In the genomic region with DNA sequence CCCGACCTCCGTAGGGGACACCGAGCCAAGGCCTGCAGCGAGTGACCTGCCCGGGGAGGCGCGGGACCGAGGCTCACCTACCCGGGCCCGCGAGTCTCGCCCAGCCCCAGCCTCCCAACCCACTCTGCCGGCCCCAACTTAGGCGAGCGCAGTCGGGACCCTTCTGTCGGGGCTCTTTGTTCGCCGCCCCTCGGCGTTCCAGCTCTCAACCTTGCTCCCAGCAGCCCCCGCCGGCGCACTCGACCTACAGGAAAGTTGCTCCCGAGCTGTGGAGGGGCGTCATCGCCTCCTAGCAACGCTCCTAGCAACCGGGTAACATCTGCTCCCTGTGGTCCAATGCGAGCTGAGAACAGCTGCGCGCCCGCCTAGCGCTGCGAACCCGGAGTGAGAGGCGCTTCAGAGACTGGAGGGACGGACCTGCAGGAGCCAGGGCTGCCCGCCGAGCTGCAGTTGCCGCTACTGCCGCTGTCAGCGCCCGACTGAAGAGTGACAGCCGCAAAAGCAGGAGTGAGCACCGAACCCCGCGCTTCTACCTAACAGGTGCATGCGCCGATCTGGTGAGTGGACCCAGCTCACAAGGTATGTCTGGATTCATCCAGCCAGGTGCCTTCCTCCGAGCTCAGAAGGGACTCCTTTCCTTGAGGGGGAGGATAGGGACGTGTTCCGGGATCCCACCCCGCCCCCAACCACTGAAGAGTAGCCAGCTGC, we compare ENCODE assay signal across 8 cellular contexts.
A peak's percentile ranks its signal among the peaks of the same experiment; 100 is the strongest.
DNase-seq lines count a peak whose midpoint lies in the region; ATAC-seq and TF ChIP-seq lines count a peak whose summit lies in the region.

No MANE protein-coding gene starts in this region.

- no peaks in the 10 kb centered on the region for H3K36me3 ChIP-seq in HEK293 (ENCODE audit: control insufficient read depth in 2 of 2, insufficient read depth in 1 of 2, low read length in 2 of 2)

- intact Hi-C loops in activated CD4-positive, alpha-beta T cell treated with anti-CD3 and anti-CD28 coated beads for 36 hours (cut with DNase I, micrococcal nuclease) = no loop called here

- H3K27ac ChIP-seq in HEK293 (ENCODE audit: extremely low read depth, low read depth, low read length) = no peak overlapping the region

- peaks cover 7% of the 10 kb centered on the region for H3K4me1 Mint-ChIP-seq in activated CD4-positive, alpha-beta T cell treated with anti-CD3 and anti-CD28 coated beads for 36 hours

- peak; percentile 82 for DNase-seq in EH (ENCODE audit: low read depth)
- peak; percentile 49 for DNase-seq in NCI-H1436 treated with DMSO at 0.1 percent for 48 hours (lab: John Stamatoyannopoulos, UW)
- peak; percentile 82 for DNase-seq in activated CD4-positive, alpha-beta T cell treated with anti-CD3 and anti-CD28 coated beads for 36 hours
- peak; percentile 10 for DNase-seq in cerebellum (ENCODE audit: low spot score)
- peak; percentile 97 for DNase-seq in left kidney (ENCODE audit: low read depth, low spot score)
- DNase-seq in stimulated activated CD4-positive, alpha-beta T cell treated with anti-CD3 and anti-CD28 coated beads, Interleukin-1b, Interleukin-23, amount 100 ng/mL, for 48 hours = peak; percentile 74
- no peak for DNase-seq in CD1c-positive myeloid dendritic cell (ENCODE audit: extremely low spot score)

- H3K27ac Mint-ChIP-seq in activated CD4-positive, alpha-beta T cell treated with anti-CD3 and anti-CD28 coated beads for 36 hours = no peak overlapping the region

- CTCF ChIA-PET in HEK293 (lab: Yijun Ruan, JAX) = interaction anchor here (0.6 to 1.6 kb wide), 7 partner anchors 9 to 1241 kb away, joined by 3 to 14 read pairs (median 3); no protein-coding TSS in a partner anchor
- CTCF ChIA-PET in activated CD4-positive, alpha-beta T cell treated with anti-CD3 and anti-CD28 coated beads for 36 hours (lab: Charles Lee) = interaction anchor here (0.6 to 4.5 kb wide), 10 partner anchors 9 to 279 kb away, joined by 3 to 58 read pairs (median 4); no protein-coding TSS in a partner anchor

- H3K4me3 ChIP-seq in HEK293 (ENCODE audit: low read depth, low read length) = peak overlapping the region; percentile 44

- no peaks in the 10 kb centered on the region for H3K4me1 ChIP-seq in HEK293 (ENCODE audit: control insufficient read depth, insufficient read depth, low read length)

- H3K4me3 Mint-ChIP-seq in activated CD4-positive, alpha-beta T cell treated with anti-CD3 and anti-CD28 coated beads for 36 hours = peak overlapping the region; percentile 53

- POLR2A ChIA-PET in HEK293 (lab: Yijun Ruan, JAX) = no interaction called here
- POLR2A ChIA-PET in activated CD4-positive, alpha-beta T cell treated with anti-CD3 and anti-CD28 coated beads for 36 hours (lab: Charles Lee) = interaction anchor here (0.6 kb wide), 1 partner anchor 20 kb away, joined by 3 read pairs; no protein-coding TSS in a partner anchor

- no peaks in the 10 kb centered on the region for H3K36me3 Mint-ChIP-seq in activated CD4-positive, alpha-beta T cell treated with anti-CD3 and anti-CD28 coated beads for 36 hours (ENCODE audit: low read depth)

- no peaks in the 10 kb centered on the region for H3K9me3 Mint-ChIP-seq in activated CD4-positive, alpha-beta T cell treated with anti-CD3 and anti-CD28 coated beads for 36 hours (ENCODE audit: low read depth)

- TF ChIP-seq CTCF in HEK293 (tag by site-specific recombination; IDR thresholded peaks at IDR 0.05) = peak; percentile 48

- H3K9me3 ChIP-seq in HEK293 (ENCODE audit: control insufficient read depth, insufficient read depth, low read depth, low read length) = no peaks in the 10 kb centered on the region

- ATAC-seq in activated CD4-positive, alpha-beta T cell treated with anti-CD3 and anti-CD28 coated beads for 36 hours = peak; percentile 99

- peaks cover 65% of the 10 kb centered on the region for H3K27me3 Mint-ChIP-seq in activated CD4-positive, alpha-beta T cell treated with anti-CD3 and anti-CD28 coated beads for 36 hours

TF ChIP-seq in HEK293, 187 proteins besides CTCF, POLR2A, EP300 and RAD21 (continues in another document):
- TF ChIP-seq ZNF37A (tag by site-specific recombination; IDR thresholded peaks at IDR 0.05) = no peak
- TF ChIP-seq OSR2 (tag by site-specific recombination; IDR thresholded peaks at IDR 0.05) = peak; percentile 63; the same call in 1 of the 2 replicates
- TF ChIP-seq ZNF747 (tag by site-specific recombination; IDR thresholded peaks at IDR 0.05) = no peak
- peak; percentile 88 for TF ChIP-seq SCRT2 (tag by site-specific recombination; IDR thresholded peaks at IDR 0.05)
- TF ChIP-seq ZNF16 (tag by site-specific recombination; IDR thresholded peaks at IDR 0.05; ENCODE audit: low read depth) = no peak
- no peak for TF ChIP-seq ZNF23 (tag by site-specific recombination; IDR thresholded peaks at IDR 0.05; ENCODE audit: borderline replicate concordance)
- TF ChIP-seq ZBTB20 (tag by site-specific recombination; IDR thresholded peaks at IDR 0.05) = no peak
- TF ChIP-seq ZNF366 (tag by site-specific recombination; conservative IDR thresholded peaks at IDR 0.05) = no peak
- no peak for TF ChIP-seq ZNF660 (tag by site-specific recombination; IDR thresholded peaks at IDR 0.05)
- no peak for TF ChIP-seq ZNF433 (tag by site-specific recombination; IDR thresholded peaks at IDR 0.05; ENCODE audit: low read depth)
- peak; percentile 44 for TF ChIP-seq SP2 (tag by site-specific recombination; IDR thresholded peaks at IDR 0.05)
- peak; percentile 99 for TF ChIP-seq ZBTB17 (tag by site-specific recombination; IDR thresholded peaks at IDR 0.05)
- no peak for TF ChIP-seq ZNF521 (tag by site-specific recombination; IDR thresholded peaks at IDR 0.05)
- no peak for TF ChIP-seq ZNF426 (tag by site-specific recombination; IDR thresholded peaks at IDR 0.05)
- no peak for TF ChIP-seq GLI2 (tag by site-specific recombination; IDR thresholded peaks at IDR 0.05; ENCODE audit: borderline replicate concordance, low read depth)
- TF ChIP-seq ZNF514 (tag by site-specific recombination; IDR thresholded peaks at IDR 0.05) = no peak
- no peak for TF ChIP-seq ZNF391 (tag by site-specific recombination; IDR thresholded peaks at IDR 0.05; ENCODE audit: borderline replicate concordance, low read depth)
- TF ChIP-seq ZNF354C (tag by site-specific recombination; IDR thresholded peaks at IDR 0.05; ENCODE audit: borderline replicate concordance, low read depth) = no peak
- TF ChIP-seq, protein P1, sequence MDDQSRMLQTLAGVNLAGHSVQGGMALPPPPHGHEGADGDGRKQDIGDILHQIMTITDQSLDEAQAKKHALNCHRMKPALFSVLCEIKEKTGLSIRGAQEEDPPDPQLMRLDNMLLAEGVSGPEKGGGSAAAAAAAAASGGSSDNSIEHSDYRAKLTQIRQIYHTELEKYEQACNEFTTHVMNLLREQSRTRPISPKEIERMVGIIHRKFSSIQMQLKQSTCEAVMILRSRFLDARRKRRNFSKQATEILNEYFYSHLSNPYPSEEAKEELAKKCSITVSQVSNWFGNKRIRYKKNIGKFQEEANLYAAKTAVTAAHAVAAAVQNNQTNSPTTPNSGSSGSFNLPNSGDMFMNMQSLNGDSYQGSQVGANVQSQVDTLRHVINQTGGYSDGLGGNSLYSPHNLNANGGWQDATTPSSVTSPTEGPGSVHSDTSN (CRISPR knock-in tag; IDR thresholded peaks at IDR 0.05) = no peak
- TF ChIP-seq ZIC2 (tag by site-specific recombination; IDR thresholded peaks at IDR 0.05) = peak; percentile 73
- TF ChIP-seq GLI4 (tag by site-specific recombination; IDR thresholded peaks at IDR 0.05) = no peak
- no peak for TF ChIP-seq ZNF140 (tag by site-specific recombination; IDR thresholded peaks at IDR 0.05)
- no peak for TF ChIP-seq ZBTB21 (tag by site-specific recombination; IDR thresholded peaks at IDR 0.05)
- no peak for TF ChIP-seq ZNF664 (tag by site-specific recombination; IDR thresholded peaks at IDR 0.05)
- no peak for TF ChIP-seq ZNF473 (tag by site-specific recombination; IDR thresholded peaks at IDR 0.05)
- TF ChIP-seq, protein P2, sequence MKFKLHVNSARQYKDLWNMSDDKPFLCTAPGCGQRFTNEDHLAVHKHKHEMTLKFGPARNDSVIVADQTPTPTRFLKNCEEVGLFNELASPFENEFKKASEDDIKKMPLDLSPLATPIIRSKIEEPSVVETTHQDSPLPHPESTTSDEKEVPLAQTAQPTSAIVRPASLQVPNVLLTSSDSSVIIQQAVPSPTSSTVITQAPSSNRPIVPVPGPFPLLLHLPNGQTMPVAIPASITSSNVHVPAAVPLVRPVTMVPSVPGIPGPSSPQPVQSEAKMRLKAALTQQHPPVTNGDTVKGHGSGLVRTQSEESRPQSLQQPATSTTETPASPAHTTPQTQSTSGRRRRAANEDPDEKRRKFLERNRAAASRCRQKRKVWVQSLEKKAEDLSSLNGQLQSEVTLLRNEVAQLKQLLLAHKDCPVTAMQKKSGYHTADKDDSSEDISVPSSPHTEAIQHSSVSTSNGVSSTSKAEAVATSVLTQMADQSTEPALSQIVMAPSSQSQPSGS (tag by site-specific recombination; IDR thresholded peaks at IDR 0.05; ENCODE audit: low read depth) = no peak
- no peak for TF ChIP-seq ZBTB8A (tag by site-specific recombination; IDR thresholded peaks at IDR 0.05)
- TF ChIP-seq, protein P3, sequence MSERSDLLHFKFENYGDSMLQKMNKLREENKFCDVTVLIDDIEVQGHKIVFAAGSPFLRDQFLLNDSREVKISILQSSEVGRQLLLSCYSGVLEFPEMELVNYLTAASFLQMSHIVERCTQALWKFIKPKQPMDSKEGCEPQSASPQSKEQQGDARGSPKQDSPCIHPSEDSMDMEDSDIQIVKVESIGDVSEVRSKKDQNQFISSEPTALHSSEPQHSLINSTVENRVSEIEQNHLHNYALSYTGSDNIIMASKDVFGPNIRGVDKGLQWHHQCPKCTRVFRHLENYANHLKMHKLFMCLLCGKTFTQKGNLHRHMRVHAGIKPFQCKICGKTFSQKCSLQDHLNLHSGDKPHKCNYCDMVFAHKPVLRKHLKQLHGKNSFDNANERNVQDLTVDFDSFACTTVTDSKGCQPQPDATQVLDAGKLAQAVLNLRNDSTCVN (tag by site-specific recombination; optimal IDR thresholded peaks at IDR 0.05) = peak; percentile 33
- no peak for TF ChIP-seq ZNF560 (tag by site-specific recombination; IDR thresholded peaks at IDR 0.05; ENCODE audit: borderline replicate concordance)
- no peak for TF ChIP-seq ZBTB1 (tag by site-specific recombination; IDR thresholded peaks at IDR 0.05)
- TF ChIP-seq GLIS2 (tag by site-specific recombination; IDR thresholded peaks at IDR 0.05) = 0 out of 2 replicates have a peak, but pooled peaks have one; percentile 26
- TF ChIP-seq ZNF626 (tag by site-specific recombination; IDR thresholded peaks at IDR 0.05) = no peak
- no peak for TF ChIP-seq KLF10 (tag by site-specific recombination; IDR thresholded peaks at IDR 0.05)
